ENCODE assay signal across 8 cellular contexts in genomic region chr19:36032251-36033104, GRCh38. TPM values are rescaled to one million over a fixed set of nuclear protein-coding genes. Genes with fewer than 3 reads are reported as not detected.
DNase-seq lines count a peak whose midpoint lies in the region; ATAC-seq and TF ChIP-seq lines count a peak whose summit lies in the region.

Gene CLIP3, minus strand, starts transcription at chr19:36032873. Its CDS starts 516 bp downstream, at chr19:36032357.

- 8 to 9% methylated on average over 39 to 42 of the region's 51 CpGs for WGBS in lower leg skin, 2 donors

- ATAC-seq in GM19455 (IDR thresholded peaks at IDR 0.05; ENCODE audit: unreplicated experiment): no peak
- no peak for ATAC-seq in HG03175 (IDR thresholded peaks at IDR 0.05; ENCODE audit: unreplicated experiment)

- TF ChIP-seq CTCF in AG09309 (IDR thresholded peaks at IDR 0.05; ENCODE audit: control insufficient read depth, insufficient read depth, low read depth, low read length, missing control alignments) (no peak), HFFc6 (IDR thresholded peaks at IDR 0.05) (peak; percentile 47), lower leg skin (IDR thresholded peaks at IDR 0.05) (no peak)

- H3K36me3 ChIP-seq in effector memory CD4-positive, alpha-beta T cell (ENCODE audit: control insufficient read depth, insufficient read depth, low read length): no peaks in the 10 kb centered on the region

- H3K4me1 ChIP-seq in effector memory CD4-positive, alpha-beta T cell (ENCODE audit: control insufficient read depth, insufficient read depth, low read length, poor library complexity, severe bottlenecking): peaks cover 15% of the 10 kb centered on the region

- peak within 1 kb of the TSS; percentile 69 for H3K27ac Mint-ChIP-seq in HFFc6

- H3K9me3 ChIP-seq in effector memory CD4-positive, alpha-beta T cell (ENCODE audit: control insufficient read depth, low read length): no peaks in the 10 kb centered on the region

- H3K27ac ChIP-seq in effector memory CD4-positive, alpha-beta T cell (ENCODE audit: insufficient read depth, low read length, poor library complexity, severe bottlenecking): no peak within 1 kb of the TSS

- peaks cover 30% of the 10 kb centered on the region for H3K4me1 Mint-ChIP-seq in HFFc6 (ENCODE audit: low read depth)

- no peaks in the 10 kb centered on the region for H3K27me3 ChIP-seq in effector memory CD4-positive, alpha-beta T cell (replicated peaks; ENCODE audit: control insufficient read depth, insufficient read depth, low read length, poor library complexity, severe bottlenecking)

- H3K4me3 ChIP-seq in AG09309 (ENCODE audit: control insufficient read depth, low read depth, low read length): peak within 1 kb of the TSS; percentile 100
- peak within 1 kb of the TSS; percentile 32 for H3K4me3 ChIP-seq in effector memory CD4-positive, alpha-beta T cell (ENCODE audit: insufficient read depth, low read depth, low read length, poor library complexity, severe bottlenecking)
- peak within 1 kb of the TSS; percentile 39 for H3K4me3 ChIP-seq in lower leg skin (ENCODE audit: low read depth, poor library complexity, severe bottlenecking)

- DNase-seq in AG09309 (ENCODE audit: low read depth): no peak
- peak; percentile 44 for DNase-seq in HFFc6
- DNase-seq in activated CD4-positive, alpha-beta T cell treated with anti-CD3 and anti-CD28 coated beads for 48 hours: peak; percentile 57
- DNase-seq in effector memory CD4-positive, alpha-beta T cell: peak in 1 of 3 donors; percentile 17
- peak in 1 of 2 donors; percentile 90 for DNase-seq in lower leg skin (ENCODE audit: low spot score in 2 of 2)
- DNase-seq in stimulated activated CD4-positive, alpha-beta T cell treated with anti-CD3 and anti-CD28 coated beads, Interleukin-4, amount 100 ng/mL, for 24 hours: peak; percentile 24

- H3K36me3 Mint-ChIP-seq in HFFc6 (ENCODE audit: low read depth): peaks cover 19% of the 10 kb centered on the region

- H3K27me3 Mint-ChIP-seq in HFFc6 (ENCODE audit: insufficient read depth): no peaks in the 10 kb centered on the region

- intact Hi-C loops in lower leg skin (cut with DNase I; ENCODE audit: low total_unique reads): no loop called here

- no peak for TF ChIP-seq POLR2A in lower leg skin (IDR thresholded peaks at IDR 0.05)

- no peaks in the 10 kb centered on the region for H3K9me3 Mint-ChIP-seq in HFFc6

- H3K4me3 Mint-ChIP-seq in HFFc6: peak within 1 kb of the TSS; percentile 88

RNA-seq across cellular contexts. Expression of gene CLIP3, which starts in this region (rescaled TPM):
- total RNA-seq in HFFc6 (2021; fragmentation: NEBNext Ultra II Directional; extraction: Animal tissue kit (Norgen Biotek cat#: 25700)): 10 to 100 TPM; 62.2 to 93.1 (median 83.9) TPM
- total RNA-seq in lower leg skin: 10 to 100 TPM in 1 of 4 donors, 1 to 10 TPM in 3; 2.1 to 42.3 (median 4.8) TPM

Comparison
In these comparisons a context has a peak if more than half of its experiments do, and no peak if none do; other contexts are left out.
1. H3K4me3 ChIP-seq: peak in every context shown above with its lines; median percentile 100 in AG09309; 39 in lower leg skin; 32 in effector memory CD4-positive, alpha-beta T cell.